In the genomic region with DNA sequence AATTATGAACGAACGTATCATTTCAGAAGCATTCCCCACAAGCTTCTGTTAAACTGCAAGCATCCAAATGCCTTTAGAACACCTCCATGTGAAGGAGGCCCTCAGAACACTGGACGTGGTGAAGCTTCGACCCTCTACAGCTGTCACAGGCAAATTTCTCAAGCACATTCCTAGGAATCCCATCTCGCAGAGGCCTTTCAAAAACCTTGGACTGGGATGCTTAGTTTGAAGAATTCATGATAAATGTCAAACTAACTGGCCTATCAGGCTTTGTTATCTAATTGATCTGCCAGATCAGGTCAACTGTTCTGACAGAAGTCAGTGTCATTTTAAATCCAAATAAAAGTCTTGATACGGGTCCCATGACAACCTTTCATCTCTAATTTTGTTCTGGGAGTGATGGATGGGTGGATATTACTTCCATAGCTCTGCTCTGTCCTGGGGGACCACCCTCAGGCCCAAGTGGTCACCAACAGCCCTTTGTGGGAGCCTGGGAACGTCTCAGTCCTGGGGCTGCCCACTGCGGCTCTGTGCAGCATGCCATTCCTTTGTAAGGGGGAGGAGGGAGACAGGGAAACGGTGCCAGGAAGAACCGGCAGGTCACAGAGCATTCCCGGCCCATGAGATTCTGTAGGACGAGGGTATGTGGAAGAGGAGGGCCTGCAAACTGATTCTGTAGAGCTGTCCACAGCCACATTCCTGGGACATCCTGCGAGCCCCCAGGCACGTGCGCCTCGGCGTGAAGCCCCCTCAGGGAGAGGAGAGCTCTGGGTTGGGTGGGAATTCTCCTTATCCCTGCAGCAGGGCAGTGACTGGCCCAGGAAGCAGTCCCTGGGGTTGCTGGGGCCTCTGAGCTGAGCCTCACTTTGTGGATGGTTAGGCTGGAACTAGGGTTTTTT, we compare ENCODE assay signal across 16 cellular contexts. TPM values are rescaled to one million over a fixed set of nuclear protein-coding genes. Genes with fewer than 3 reads are reported as not detected.
DNase-seq lines count a peak whose midpoint lies in the region; ATAC-seq, FAIRE-seq and TF ChIP-seq lines count a peak whose summit lies in the region.
"Had no signal": no experiment of that assay in that cellular context is flagged by ENCODE, and none has a peak within 500 bp of the region (broad histone marks: within the 10 kb centered on the region; RNA-seq: fewer than 3 reads in every experiment).

No MANE protein-coding gene starts in this region.

- CTCF ChIA-PET in IMR-90 (lab: Yijun Ruan, JAX) = interaction anchor here (0.6 kb wide), 1 partner anchor 1286 kb away, joined by 3 read pairs; no protein-coding TSS in a partner anchor

- H3K4me3 ChIP-seq in IMR-90 (ENCODE audit: insufficient read depth, low read depth, low read length) = no peak overlapping the region
- no peak overlapping the region for H3K4me3 ChIP-seq in kidney (ENCODE audit: low read length in 2 of 2)
- no peak overlapping the region for H3K4me3 ChIP-seq in parathyroid adenoma (ENCODE audit: low read depth, low read length)
- no peak overlapping the region for H3K4me3 ChIP-seq in stomach smooth muscle (ENCODE audit: low read length in 2 of 2)
- no peak overlapping the region for H3K4me3 ChIP-seq in GM23248
- H3K4me3 ChIP-seq: PC-9 had no signal

- H3K14ac ChIP-seq in IMR-90 (replicated peaks; ENCODE audit: low read depth, low read length) = no peak overlapping the region

- BruUV-seq in IMR-90 (replicated peaks; lab: Mats Ljungman, UMichigan) = no TSS peak

- H3K9me2 ChIP-seq in GM23248 (ENCODE audit: insufficient read depth) = no peaks in the 10 kb centered on the region

- no peaks in the 10 kb centered on the region for H3K4me1 ChIP-seq in IMR-90 (ENCODE audit: control insufficient read depth, insufficient read depth, low read length)
- peaks cover 0 to 3% of the 10 kb centered on the region in 2 donors for H3K4me1 ChIP-seq in kidney (ENCODE audit: control insufficient read depth in 1 of 2, insufficient read depth in 1 of 2, low read depth in 1 of 2, low read length in 2 of 2)
- H3K4me1 ChIP-seq in parathyroid adenoma = peaks cover 17% of the 10 kb centered on the region
- H3K4me1 ChIP-seq in stomach smooth muscle (ENCODE audit: control insufficient read depth, insufficient read depth, low read length) = peaks cover 21% of the 10 kb centered on the region
- H3K4me1 ChIP-seq in GM23248 (ENCODE audit: insufficient read depth) = no peaks in the 10 kb centered on the region

- no peak overlapping the region for H4K8ac ChIP-seq in IMR-90 (ENCODE audit: low read depth in 2 of 2, low read length in 2 of 2)

- WGBS in IMR-90 (ENCODE audit: extremely low coverage in 2 of 2, insufficient read length in 1 of 2), 2 experiments = 73% methylated on average over 6 of the region's 17 CpGs; no CpG with 5 or more reads in 1 of the 2 experiments
- WGBS in GM23248 (ENCODE audit: low coverage in 1 of 2, low lambda C conversion rate in 2 of 2, missing lambda C conversion rate in 2 of 2), 2 experiments = 76 to 79% methylated on average over 17 of the region's 17 CpGs

- FAIRE-seq in kidney (lab: Jason Lieb, UNC) = no peak
- FAIRE-seq: HTR-8/SVneo had no signal

- H3K27ac ChIP-seq in IMR-90 (ENCODE audit: insufficient read depth, low read length) = no peak overlapping the region
- H3K27ac ChIP-seq in kidney (ENCODE audit: low read depth in 2 of 2, low read length in 2 of 2) = no peak overlapping the region
- H3K27ac ChIP-seq in parathyroid adenoma = peak overlapping the region; percentile 66
- peak overlapping the region; percentile 64 for H3K27ac ChIP-seq in stomach smooth muscle (ENCODE audit: low read length)
- no peak overlapping the region for H3K27ac ChIP-seq in GM23248
- H3K27ac ChIP-seq: HL-60, PC-9 had no signal

- H2AK9ac ChIP-seq in IMR-90 (replicated peaks; ENCODE audit: low read depth, low read length, poor library complexity) = no peak overlapping the region

- no peak overlapping the region for H2AK5ac ChIP-seq in IMR-90 (ENCODE audit: low read depth, low read length)

- no peak overlapping the region for H3K56ac ChIP-seq in IMR-90 (ENCODE audit: extremely low read depth, insufficient read depth, low read length)

- peaks cover 2% of the 10 kb centered on the region for H3K9me3 ChIP-seq in IMR-90 (ENCODE audit: control insufficient read depth, insufficient read depth, low read length)
- no peaks in the 10 kb centered on the region for H3K9me3 ChIP-seq in kidney (ENCODE audit: control insufficient read depth in 1 of 2, low read length in 2 of 2)
- no peaks in the 10 kb centered on the region for H3K9me3 ChIP-seq in parathyroid adenoma (ENCODE audit: control insufficient read depth, low read length)
- no peaks in the 10 kb centered on the region for H3K9me3 ChIP-seq in stomach smooth muscle (ENCODE audit: control insufficient read depth in 2 of 2, low read length in 2 of 2)
- no peaks in the 10 kb centered on the region for H3K9me3 ChIP-seq in GM23248 (ENCODE audit: low read depth)

- no peak overlapping the region for H3K23ac ChIP-seq in IMR-90 (ENCODE audit: low read depth, low read length)

- in situ Hi-C loops in IMR-90 (cut with MboI; ENCODE audit: low sequenced_read_pairs) = no loop called here
- in situ Hi-C loops in GM23248 (cut with MboI) = no loop called here

- H4K5ac ChIP-seq in IMR-90 (ENCODE audit: low read depth, low read length) = no peak overlapping the region

- H3K9ac ChIP-seq in IMR-90 (ENCODE audit: low read depth, low read length) = no peak overlapping the region
- no peak overlapping the region for H3K9ac ChIP-seq in kidney (ENCODE audit: low read length in 2 of 2)
- no peak overlapping the region for H3K9ac ChIP-seq in parathyroid adenoma
- H3K9ac ChIP-seq in stomach smooth muscle (ENCODE audit: low read length in 2 of 2) = peak overlapping the region in 1 of 2 donors; percentile 24
- no peak overlapping the region for H3K9ac ChIP-seq in GM23248

- TF ChIP-seq CTCF in IMR-90 (conservative IDR thresholded peaks at IDR 0.05; ENCODE audit: low read depth, low read length) (no peak), kidney (IDR thresholded peaks at IDR 0.05; ENCODE audit: borderline replicate concordance, extremely low read depth, insufficient read depth) (no peak), parathyroid adenoma (IDR thresholded peaks at IDR 0.05) (no peak)

- H2BK20ac ChIP-seq in IMR-90 (ENCODE audit: low read depth, low read length) = no peak overlapping the region

- no peak overlapping the region for H2BK5ac ChIP-seq in IMR-90 (ENCODE audit: low read depth, low read length, poor library complexity, severe bottlenecking)

- dilution Hi-C loops in IMR-90 (cut with HindIII; ENCODE audit: low sequenced_read_pairs, unreplicated experiment) = no loop called here

- no peak overlapping the region for H3K4ac ChIP-seq in IMR-90 (ENCODE audit: low read depth, low read length)

- H3K27me3 ChIP-seq in IMR-90 (ENCODE audit: control insufficient read depth, insufficient read depth, low read length) (peaks cover 5% of the 10 kb centered on the region), parathyroid adenoma (ENCODE audit: control insufficient read depth, insufficient read depth, low read length) (no peaks in the 10 kb centered on the region), stomach smooth muscle (ENCODE audit: control insufficient read depth in 1 of 2, insufficient read depth in 2 of 2, low read length in 2 of 2) (no peaks in the 10 kb centered on the region), GM23248 (replicated peaks; ENCODE audit: insufficient read depth) (peaks cover 14% of the 10 kb centered on the region)

- H3K9me1 ChIP-seq in IMR-90 (ENCODE audit: insufficient read depth, low read length) = no peaks in the 10 kb centered on the region

- H4K20me1 ChIP-seq in IMR-90 (ENCODE audit: insufficient read depth, low read length) (no peaks in the 10 kb centered on the region), GM23248 (ENCODE audit: insufficient read depth) (no peaks in the 10 kb centered on the region)

- no peaks in the 10 kb centered on the region for H3K79me1 ChIP-seq in IMR-90 (ENCODE audit: low read depth in 1 of 2, low read length in 2 of 2)

- no peak overlapping the region for H4K91ac ChIP-seq in IMR-90 (ENCODE audit: insufficient read depth, low read depth, low read length)

- H3K79me2 ChIP-seq in parathyroid adenoma (no peaks in the 10 kb centered on the region), GM23248 (ENCODE audit: insufficient read depth) (no peaks in the 10 kb centered on the region)

- H3K4me2 ChIP-seq in IMR-90 (ENCODE audit: low read depth, low read length) (no peak overlapping the region), parathyroid adenoma (ENCODE audit: low read length) (no peak overlapping the region), GM23248 (ENCODE audit: unreplicated experiment) (no peak overlapping the region)
- H3K4me2 ChIP-seq: PC-9 had no signal

- H3K18ac ChIP-seq in IMR-90 (ENCODE audit: low read depth, low read length) = no peak overlapping the region

- H3K36me3 ChIP-seq in IMR-90 (ENCODE audit: control insufficient read depth, insufficient read depth, low read length) (no peaks in the 10 kb centered on the region), kidney (ENCODE audit: control insufficient read depth in 1 of 2, insufficient read depth in 2 of 2, low read length in 2 of 2) (no peaks in the 10 kb centered on the region), parathyroid adenoma (ENCODE audit: control insufficient read depth, insufficient read depth, low read length) (no peaks in the 10 kb centered on the region), stomach smooth muscle (ENCODE audit: control insufficient read depth in 2 of 2, insufficient read depth in 2 of 2, low read length in 2 of 2) (no peaks in the 10 kb centered on the region), GM23248 (ENCODE audit: low read depth) (no peaks in the 10 kb centered on the region)

- DNase-seq in IMR-90 = no peak
- DNase-seq in kidney = peak; percentile 46
- DNase-seq in GM23248 = no peak
- no peak for DNase-seq in NK-92 treated with Interleukin-12 subunit alpha and Interleukin-12 subunit beta, amount 100 ng/mL, for 24 hours (lab: John Stamatoyannopoulos, UW)
- DNase-seq: HCEC 1CT, NCI-H187 treated with DMSO at 0.1 percent for 48 hours, NCI-H2171 treated with DMSO at 0.1 percent for 48 hours, NCI-H748 treated with DMSO at 0.1 percent for 48 hours, PC-9 had no signal

- no peak overlapping the region for H2BK15ac ChIP-seq in IMR-90 (ENCODE audit: low read depth, low read length)

- TF ChIP-seq RAD21 in IMR-90 (IDR thresholded peaks at IDR 0.05; ENCODE audit: low read length) = no peak

- peak overlapping the region; percentile 52 for H2AFZ ChIP-seq in IMR-90 (replicated peaks; ENCODE audit: low read length, poor library complexity)
- peak overlapping the region; percentile 69 for H2AFZ ChIP-seq in parathyroid adenoma
- no peak overlapping the region for H2AFZ ChIP-seq in GM23248
- H2AFZ ChIP-seq: PC-9 had no signal

- intact Hi-C loops in IMR-90 (cut with micrococcal nuclease) = no loop called here
- intact Hi-C loops in kidney (cut with DNase I) = no loop called here

- no peak for TF ChIP-seq POLR2A in IMR-90 (IDR thresholded peaks at IDR 0.05; ENCODE audit: low read depth, low read length)

- no peak overlapping the region for H2BK120ac ChIP-seq in IMR-90 (ENCODE audit: low read depth, low read length)

- ATAC-seq in IMR-90 (ENCODE audit: low read depth) (no peak), HG03280 (IDR thresholded peaks at IDR 0.05; ENCODE audit: unreplicated experiment) (no peak), HG02938 (IDR thresholded peaks at IDR 0.05; ENCODE audit: unreplicated experiment) (no peak)

- H3F3A ChIP-seq in GM23248 (ENCODE audit: insufficient read depth) = no peaks in the 10 kb centered on the region

- POLR2A ChIA-PET in IMR-90 (lab: Charles Lee; ENCODE audit: unreplicated experiment) = no interaction called here

RNA-seq across cellular contexts. Expression of a gene that starts 59.2 kb away (rescaled TPM):
- total RNA-seq in IMR-90 (2012; rRNA removed) (148 and 153 TPM in 2 replicates), kidney (42.3 TPM)
- polyA plus RNA-seq in IMR-90 (2012; rRNA removed) (268 and 332 TPM in 2 replicates), kidney (ENCODE audit: insufficient read depth, low read depth, low replicate concordance) (4.7 TPM), GM23248 (2016; fragmentation: Nextera tagmentation; extraction: Ambion mirVana) (222 and 235 TPM in 2 replicates)
- 300 and 432 TPM in 2 replicates for polyA plus RNA-seq in IMR-90 (2012; cell fraction: cytosol; rRNA removed)
- polyA plus RNA-seq in IMR-90 (2012; cell fraction: nucleus; rRNA removed; ENCODE audit: low replicate concordance) = 369 and 399 TPM in 2 replicates
- total RNA-seq in GM23248 (2014; rRNA removed; shearing (Covaris generic)) = 263 and 291 TPM in 2 replicates
- polyA plus RNA-seq: CD14-positive monocyte had no signal

Comparison
In these comparisons a context has a peak if more than half of its experiments do, and no peak if none do; other contexts are left out.
1. H3K27ac ChIP-seq: peak in parathyroid adenoma (single experiment) and stomach smooth muscle (single experiment); none in IMR-90 (single experiment), kidney (0 of 2) and GM23248 (single experiment).